Comparison of ENCODE assay signal across 8 cellular contexts in the genomic region with DNA sequence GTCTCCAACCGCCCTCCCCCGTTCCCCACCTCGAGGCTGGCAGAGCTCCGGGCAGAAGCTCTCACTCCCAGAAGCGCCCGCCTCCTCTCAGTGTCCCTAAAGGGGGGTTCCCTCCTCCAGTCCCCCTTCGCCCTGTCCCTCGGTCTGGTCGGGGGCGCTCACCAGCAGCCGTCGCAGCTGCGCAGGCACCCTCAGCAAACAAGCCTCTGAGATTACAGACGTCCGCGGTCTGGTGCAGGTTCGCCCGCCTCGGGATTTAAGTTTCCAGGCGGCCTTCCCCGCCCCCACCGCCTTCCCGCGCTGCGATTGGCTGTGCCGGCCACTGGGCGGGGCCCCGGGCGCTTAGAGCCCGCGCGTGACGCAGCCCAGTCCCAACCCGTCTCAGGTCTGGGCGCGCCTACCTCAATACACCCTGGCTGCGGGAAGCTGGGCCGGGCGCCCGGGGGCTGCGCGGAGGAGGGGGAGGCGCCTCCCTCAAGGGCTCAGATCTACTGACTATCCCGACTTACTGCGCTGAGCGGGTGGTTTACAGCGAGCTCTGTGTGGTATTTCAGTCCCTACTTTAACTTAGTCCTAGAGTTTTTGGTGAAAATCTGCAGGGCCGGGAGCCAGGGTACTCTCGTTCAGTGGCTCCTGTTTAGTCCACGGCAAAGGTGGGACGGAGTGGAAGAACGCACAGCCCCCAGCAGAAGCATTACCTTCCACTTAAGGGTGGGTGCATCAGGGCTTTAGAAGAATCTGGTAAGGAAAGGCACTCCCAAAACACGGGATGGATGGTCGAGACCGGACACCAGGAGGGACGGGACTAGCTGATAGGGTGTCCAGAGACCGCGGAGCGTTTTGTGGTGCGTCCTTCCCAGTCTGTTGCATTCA. TPM values are rescaled to one million over a fixed set of nuclear protein-coding genes. Genes with fewer than 3 reads are reported as not detected.
DNase-seq lines count a peak whose midpoint lies in the region; ATAC-seq lines count a peak whose summit lies in the region.

CTSV (minus strand) TSS at position 234 of the 873 bp plus-strand sequence. CDS start 1,099 bp downstream, outside the sequence.

- peaks cover 54% of the 10 kb centered on the region for H3K27me3 Mint-ChIP-seq in activated CD4-positive, alpha-beta memory T cell treated with anti-CD3 and anti-CD28 coated beads, Interleukin-2, amount 10 ng/mL, durations not matched to agents 7 days and 5 days

- POLR2A ChIA-PET in activated CD4-positive, alpha-beta memory T cell treated with anti-CD3 and anti-CD28 coated beads, Interleukin-2, amount 10 ng/mL, durations not matched to agents 7 days and 5 days (lab: Charles Lee) = no interaction called here

- peak; percentile 84 for DNase-seq in Ammon's horn (ENCODE audit: low spot score)
- DNase-seq in NCI-H69 (lab: John Stamatoyannopoulos, UW) = peak; percentile 98
- peak; percentile 85 for DNase-seq in activated CD4-positive, alpha-beta memory T cell treated with anti-CD3 and anti-CD28 coated beads, Interleukin-2, amount 10 ng/mL, durations not matched to agents 7 days and 5 days
- peak; percentile 36 for DNase-seq in effector CD4-positive, alpha-beta T cell
- peak; percentile 88 for DNase-seq in medulla oblongata (ENCODE audit: extremely low spot score)
- peak; percentile 55 to 73 (median 69) for DNase-seq in stimulated activated CD4-positive, alpha-beta T cell treated with anti-CD3 and anti-CD28 coated beads, TNF-alpha, amount 100 ng/mL, for 4 hours (ENCODE audit: low read depth in 3 of 3)

- peak within 1 kb of the TSS; percentile 74 for H3K4me3 Mint-ChIP-seq in activated CD4-positive, alpha-beta memory T cell treated with anti-CD3 and anti-CD28 coated beads, Interleukin-2, amount 10 ng/mL, durations not matched to agents 7 days and 5 days

- no peak within 1 kb of the TSS for H3K27ac Mint-ChIP-seq in activated CD4-positive, alpha-beta memory T cell treated with anti-CD3 and anti-CD28 coated beads, Interleukin-2, amount 10 ng/mL, durations not matched to agents 7 days and 5 days

- peaks cover 10% of the 10 kb centered on the region for H3K4me1 Mint-ChIP-seq in activated CD4-positive, alpha-beta memory T cell treated with anti-CD3 and anti-CD28 coated beads, Interleukin-2, amount 10 ng/mL, durations not matched to agents 7 days and 5 days

- no peaks in the 10 kb centered on the region for H3K9me3 Mint-ChIP-seq in activated CD4-positive, alpha-beta memory T cell treated with anti-CD3 and anti-CD28 coated beads, Interleukin-2, amount 10 ng/mL, durations not matched to agents 7 days and 5 days

- H3K36me3 Mint-ChIP-seq in activated CD4-positive, alpha-beta memory T cell treated with anti-CD3 and anti-CD28 coated beads, Interleukin-2, amount 10 ng/mL, durations not matched to agents 7 days and 5 days (ENCODE audit: low read depth) = no peaks in the 10 kb centered on the region

- ATAC-seq in GM19328 (IDR thresholded peaks at IDR 0.05; ENCODE audit: unreplicated experiment) = peak; percentile 97
- ATAC-seq in HG03460 (IDR thresholded peaks at IDR 0.05; ENCODE audit: unreplicated experiment) = peak; percentile 99

- CTCF ChIA-PET in activated CD4-positive, alpha-beta memory T cell treated with anti-CD3 and anti-CD28 coated beads, Interleukin-2, amount 10 ng/mL, durations not matched to agents 7 days and 5 days (lab: Charles Lee) = interaction anchor here (0.6 kb wide), 1 partner anchor 69 kb away, joined by 3 read pairs; no protein-coding TSS in a partner anchor

RNA-seq across cellular contexts. Expression of gene CTSV, which starts in this region (rescaled TPM):
- total RNA-seq in activated CD4-positive, alpha-beta memory T cell treated with anti-CD3 and anti-CD28 coated beads, Interleukin-2, amount 10 ng/mL, durations not matched to agents 7 days and 5 days = under 1 TPM; 0.45 to 0.73 TPM

Comparison
In these comparisons a context has a peak if more than half of its experiments do, and no peak if none do; other contexts are left out.
1. Peak in every context shown above with its lines: DNase-seq and ATAC-seq.
2. Peak in DNase-seq in activated CD4-positive, alpha-beta memory T cell treated with anti-CD3 and anti-CD28 coated beads, Interleukin-2, amount 10 ng/mL, durations not matched to agents 7 days and 5 days; RNA of the gene not detected or under 1 TPM.
3. DNase-seq: peak in every context shown above with its lines; median percentile 98 in NCI-H69; 88 in medulla oblongata; 85 in activated CD4-positive, alpha-beta memory T cell treated with anti-CD3 and anti-CD28 coated beads, Interleukin-2, amount 10 ng/mL, durations not matched to agents 7 days and 5 days; 84 in Ammon's horn; 69 in stimulated activated CD4-positive, alpha-beta T cell treated with anti-CD3 and anti-CD28 coated beads, TNF-alpha, amount 100 ng/mL, for 4 hours; 36 in effector CD4-positive, alpha-beta T cell.